ENCODE assay signal across 20 cellular contexts in the genomic region with DNA sequence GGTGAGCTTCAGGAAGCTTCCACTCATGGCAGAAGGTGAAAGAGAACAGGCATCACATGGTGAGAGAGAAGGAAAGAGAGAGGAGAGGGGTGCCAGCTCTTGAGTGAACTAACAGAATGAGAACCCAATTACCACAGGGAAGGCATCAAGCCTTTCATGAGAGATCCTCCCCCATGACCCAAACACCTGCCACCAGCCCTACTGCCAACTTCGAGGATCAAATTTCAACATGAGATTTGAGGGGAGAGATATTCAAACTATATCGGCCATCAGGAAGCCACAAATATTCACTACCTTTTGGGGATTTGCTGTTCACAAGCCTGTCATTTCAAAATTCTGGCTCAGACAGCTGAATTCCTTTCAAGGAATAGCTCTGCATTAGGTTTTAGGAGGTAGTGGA. TPM values are rescaled to one million over a fixed set of nuclear protein-coding genes. Genes with fewer than 3 reads are reported as not detected.
DNase-seq lines count a peak whose midpoint lies in the region; ATAC-seq, FAIRE-seq and TF ChIP-seq lines count a peak whose summit lies in the region.
"Had no signal": no experiment of that assay in that cellular context is flagged by ENCODE, and none has a peak within 500 bp of the region (broad histone marks: within the 10 kb centered on the region; RNA-seq: fewer than 3 reads in every experiment).

No MANE protein-coding gene starts in this region.

- FAIRE-seq in pancreas (lab: Jason Lieb, UNC) = no peak

- ATAC-seq in HG02571 (IDR thresholded peaks at IDR 0.05; ENCODE audit: unreplicated experiment) = no peak
- no peak for ATAC-seq in HG03280 (IDR thresholded peaks at IDR 0.05; ENCODE audit: unreplicated experiment)
- no peak for ATAC-seq in pancreas
- ATAC-seq in HG02870 (IDR thresholded peaks at IDR 0.05; ENCODE audit: unreplicated experiment) = no peak
- ATAC-seq: activated CD4-positive, alpha-beta T cell treated with anti-CD3 and anti-CD28 coated beads for 36 hours; heart left ventricle had no signal

- H3K4me2 ChIP-seq in MM.1S (ENCODE audit: low read depth, low read length) (peak overlapping the region; percentile 24), PC-9 (peak overlapping the region; percentile 37)

- BruUV-seq in PC-9 (replicated peaks; lab: Mats Ljungman, UMichigan) = no TSS peak

- H3K27ac ChIP-seq in MM.1S (ENCODE audit: low read length) (peak overlapping the region; percentile 34; the same call in 1 of the 2 replicates), PC-9 (peak overlapping the region; percentile 11), pancreas (no peak overlapping the region)
- H3K27ac ChIP-seq: brain microvascular endothelial cell, coronary artery, heart left ventricle, neutrophil, uterus had no signal

- H4K20me1 ChIP-seq in MM.1S (ENCODE audit: insufficient read depth, low read length) (no peaks in the 10 kb centered on the region), PC-9 (ENCODE audit: insufficient read depth) (no peaks in the 10 kb centered on the region)

- no peaks in the 10 kb centered on the region for H3K79me2 ChIP-seq in MM.1S (ENCODE audit: low read length)
- no peaks in the 10 kb centered on the region for H3K79me2 ChIP-seq in PC-9 (ENCODE audit: low read depth)

- POLR2A ChIA-PET in PC-9 (lab: Charles Lee; ENCODE audit: unreplicated experiment) = interaction anchor here (0.7 kb wide), 1 partner anchor 176 kb away, joined by 7 read pairs; no protein-coding TSS in a partner anchor

- no peaks in the 10 kb centered on the region for H3K9me2 ChIP-seq in MM.1S (replicated peaks; ENCODE audit: insufficient read depth, low read length)
- H3K9me2 ChIP-seq in PC-9 (ENCODE audit: insufficient read depth) = no peaks in the 10 kb centered on the region

- TF ChIP-seq CTCF in MM.1S (IDR thresholded peaks at IDR 0.05; ENCODE audit: low read length) (no peak), PC-9 (conservative IDR thresholded peaks at IDR 0.05) (no peak), pancreas (IDR thresholded peaks at IDR 0.05) (no peak)

- DNase-seq in NCI-H748 (lab: John Stamatoyannopoulos, UW; ENCODE audit: unreplicated experiment) = peak; percentile 15
- DNase-seq in NCI-H748 treated with DMSO at 0.1 percent for 48 hours (lab: John Stamatoyannopoulos, UW) = no peak
- peak; percentile 79 for DNase-seq in MM.1S
- DNase-seq in PC-9 = peak in 1 of 2 experiments; percentile 88
- DNase-seq in pancreas = no peak
- DNase-seq: activated CD4-positive, alpha-beta T cell treated with anti-CD3 and anti-CD28 coated beads for 36 hours; activated naive CD8-positive, alpha-beta T cell treated with anti-CD3 and anti-CD28 coated beads for 36 hours; brain microvascular endothelial cell; CD4-positive, CD25-positive, alpha-beta regulatory T cell; EL; heart left ventricle; immature natural killer cell; retina; substantia nigra; uterus had no signal

- WGBS in pancreas, 2 donors = 15 to 18% methylated on average over 2 of the region's 2 CpGs

- H3K36me3 ChIP-seq in MM.1S (replicated peaks; ENCODE audit: insufficient read depth, low read length) (no peaks in the 10 kb centered on the region), PC-9 (ENCODE audit: low read depth) (no peaks in the 10 kb centered on the region), pancreas (no peaks in the 10 kb centered on the region)
- H3K36me3 ChIP-seq: brain microvascular endothelial cell, heart left ventricle, neutrophil, uterus had no signal

- H3F3A ChIP-seq in MM.1S (ENCODE audit: insufficient read depth, low read length) (peaks cover 27% of the 10 kb centered on the region), PC-9 (ENCODE audit: insufficient read depth, low read depth) (peaks cover 17% of the 10 kb centered on the region; the same call in 1 of the 2 replicates)

- intact Hi-C loops in PC-9 (cut with micrococcal nuclease; ENCODE audit: unreplicated experiment) = no loop called here
- intact Hi-C loops in pancreas (cut with DNase I) = no loop called here

- H3K9me3 ChIP-seq in MM.1S (replicated peaks; ENCODE audit: insufficient read depth, low read length) (no peaks in the 10 kb centered on the region), PC-9 (ENCODE audit: insufficient read depth, low read depth) (no peaks in the 10 kb centered on the region), pancreas (no peaks in the 10 kb centered on the region)
- H3K9me3 ChIP-seq: heart left ventricle, neutrophil, uterus had no signal

- H3K4me3 ChIP-seq in MM.1S (ENCODE audit: low read length) = no peak overlapping the region
- no peak overlapping the region for H3K4me3 ChIP-seq in PC-9
- no peak overlapping the region for H3K4me3 ChIP-seq in pancreas
- H3K4me3 ChIP-seq: coronary artery, heart left ventricle, uterus had no signal

- H2AFZ ChIP-seq in MM.1S (ENCODE audit: low read length) (no peak overlapping the region), PC-9 (no peak overlapping the region)

- CTCF ChIA-PET in PC-9 (lab: Charles Lee) = no interaction called here

- H3K27me3 ChIP-seq in MM.1S (replicated peaks; ENCODE audit: insufficient read depth, low read length) (0 out of 2 replicates have a peak, but pooled peaks cover 11% of the 10 kb centered on the region), PC-9 (ENCODE audit: insufficient read depth, low read depth) (no peaks in the 10 kb centered on the region), pancreas (no peaks in the 10 kb centered on the region)
- H3K27me3 ChIP-seq: brain microvascular endothelial cell, heart left ventricle, neutrophil, uterus had no signal

- no peak overlapping the region for H3K9ac ChIP-seq in MM.1S (ENCODE audit: low read length)

- H3K4me1 ChIP-seq in MM.1S (ENCODE audit: low read length) (peaks cover 65% of the 10 kb centered on the region), PC-9 (replicated peaks; ENCODE audit: insufficient read depth) (peaks cover 19% of the 10 kb centered on the region), pancreas (no peaks in the 10 kb centered on the region)
- H3K4me1 ChIP-seq: heart left ventricle, uterus had no signal

RNA-seq across cellular contexts. Expression of a gene that starts 39.9 kb away (rescaled TPM):
- total RNA-seq in PC-9 (2021) (23.1 and 26.9 TPM in 2 replicates), pancreas (10 to 100 TPM in 3 of 6 donors, 1 to 10 TPM in 3; 8.0 to 13.7 (median 9.8) TPM)
- 1 to 10 TPM; 5.2 to 9.9 TPM for polyA plus RNA-seq in pancreas

Comparison
In these comparisons a context has a peak if more than half of its experiments do, and no peak if none do; other contexts are left out.
1. DNase-seq: peak in NCI-H748 (single experiment) and MM.1S (single experiment); none in NCI-H748 treated with DMSO at 0.1 percent for 48 hours (single experiment) and pancreas (0 of 6).
2. H3K27ac ChIP-seq: peak in MM.1S (single experiment) and PC-9 (single experiment); none in pancreas (0 of 4).